Comparison of ENCODE assay signal across 22 cellular contexts in the genomic region with DNA sequence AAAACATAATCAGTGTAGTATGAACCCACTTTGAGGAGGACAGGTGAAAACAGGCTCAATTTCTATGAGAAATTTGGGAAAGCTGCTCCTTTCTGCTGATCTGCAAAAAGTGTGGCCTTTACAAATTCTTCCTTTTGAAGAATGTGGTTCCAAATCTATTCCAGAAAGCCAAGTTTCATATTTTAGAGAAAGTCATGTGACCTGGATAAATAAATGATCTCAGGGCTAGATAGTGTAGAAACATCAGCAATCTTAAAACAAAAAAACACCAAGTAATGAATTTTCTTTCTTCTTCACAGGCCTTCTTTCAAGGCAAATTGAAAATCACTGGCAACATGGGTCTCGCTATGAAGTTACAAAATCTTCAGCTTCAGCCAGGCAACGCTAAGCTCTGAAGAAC. TPM values are rescaled to one million over a fixed set of nuclear protein-coding genes. Genes with fewer than 3 reads are reported as not detected.
DNase-seq lines count a peak whose midpoint lies in the region; ATAC-seq and TF ChIP-seq lines count a peak whose summit lies in the region.
"Had no signal": no experiment of that assay in that cellular context is flagged by ENCODE, and none has a peak within 500 bp of the region (broad histone marks: within the 10 kb centered on the region; RNA-seq: fewer than 3 reads in every experiment).

No MANE protein-coding gene starts in this region.

- no peaks in the 10 kb centered on the region for H3K27me3 Mint-ChIP-seq in MCF 10A (ENCODE audit: insufficient read depth, unreplicated experiment)

- H3K4me3 ChIP-seq in breast epithelium: no peak overlapping the region
- peak overlapping the region; percentile 19 for H3K4me3 ChIP-seq in adipocyte (ENCODE audit: low read length)
- H3K4me3 ChIP-seq in lung: no peak overlapping the region
- no peak overlapping the region for H3K4me3 ChIP-seq in tibial nerve

- H3K27ac ChIP-seq in breast epithelium (peak overlapping the region; percentile 48 to 61), lung (ENCODE audit: low read depth in 1 of 2, low read length in 1 of 2) (no peak overlapping the region), tibial nerve (peak overlapping the region in 3 of 4 donors; percentile 26 to 82 (median 79))
- H3K27ac ChIP-seq: 22Rv1 had no signal

- no peaks in the 10 kb centered on the region for H3K9me3 Mint-ChIP-seq in MCF 10A (ENCODE audit: unreplicated experiment)
- H3K9me3 Mint-ChIP-seq: CD14-positive monocyte had no signal

- intact Hi-C loops in breast epithelium (cut with DNase I; ENCODE audit: low total_unique reads): no loop called here
- intact Hi-C loops in MCF 10A (cut with micrococcal nuclease): no loop called here

- 87 to 97% methylated on average over 2 of the region's 2 CpGs for WGBS in lung, 2 donors
- 53 to 73% methylated on average over 2 of the region's 2 CpGs for WGBS in tibial nerve, 2 donors

- TF ChIP-seq CTCF in breast epithelium (IDR thresholded peaks at IDR 0.05) (no peak), MCF 10A (IDR thresholded peaks at IDR 0.05; ENCODE audit: unreplicated experiment) (no peak), lung (IDR thresholded peaks at IDR 0.05; ENCODE audit: control extremely low read depth, extremely low read depth) (no peak), tibial nerve (IDR thresholded peaks at IDR 0.05) (no peak)

- H3K36me3 ChIP-seq in breast epithelium (no peaks in the 10 kb centered on the region), adipocyte (ENCODE audit: control insufficient read depth, insufficient read depth, low read length, severe bottlenecking) (peaks cover 56% of the 10 kb centered on the region), lung (ENCODE audit: control insufficient read depth in 2 of 2, insufficient read depth in 2 of 2, low read length in 2 of 2) (peaks cover 5 to 15% of the 10 kb centered on the region in 2 donors), tibial nerve (peaks cover 0 to 22% (median 0%) of the 10 kb centered on the region in 3 donors)

- POLR2A ChIA-PET in MCF 10A (lab: Yijun Ruan, JAX): no interaction called here

- ATAC-seq in lung (ENCODE audit: insufficient read depth, low FRiP score) (peak; percentile 34), GM18505 (IDR thresholded peaks at IDR 0.05; ENCODE audit: unreplicated experiment) (no peak)

- H3K36me3 Mint-ChIP-seq in MCF 10A (ENCODE audit: insufficient read depth, unreplicated experiment): peaks cover 36% of the 10 kb centered on the region

- DNase-seq in breast epithelium (ENCODE audit: low spot score in 2 of 2) (no peak), MCF 10A (ENCODE audit: unreplicated experiment) (no peak), adipocyte (ENCODE audit: low read depth) (peak; percentile 33), lung (ENCODE audit: low spot score) (no peak), tibial nerve (ENCODE audit: low spot score in 2 of 2) (no peak), NCI-H187 (lab: John Stamatoyannopoulos, UW) (no peak), Ammon's horn (ENCODE audit: low spot score) (no peak)
- DNase-seq: AML-193, DMS79, H7, KBM-7, MV-4-11, NCI-H1694 treated with DMSO at 0.1 percent for 48 hours, NCI-H2107, NCI-H2227 treated with DMSO at 0.1 percent for 48 hours, NCI-H510A treated with DMSO at 0.1 percent for 48 hours, NCI-H774, SIG-M5 had no signal

- no TSS peak for BruUV-seq in MCF 10A (replicated peaks; lab: Mats Ljungman, UMichigan)

- no peaks in the 10 kb centered on the region for H3K4me1 Mint-ChIP-seq in MCF 10A (ENCODE audit: insufficient read depth, unreplicated experiment)
- H3K4me1 Mint-ChIP-seq: CD14-positive monocyte had no signal

- CTCF ChIA-PET in MCF 10A (lab: Yijun Ruan, JAX): interaction anchor here (0.9 to 1.2 kb wide), 2 partner anchors 9 to 136 kb away, joined by 3 to 4 read pairs; no protein-coding TSS in a partner anchor

- no peak overlapping the region for H3K27ac Mint-ChIP-seq in MCF 10A (ENCODE audit: low read depth, unreplicated experiment)
- H3K27ac Mint-ChIP-seq: CD14-positive monocyte had no signal

- TF ChIP-seq POLR2A in breast epithelium (IDR thresholded peaks at IDR 0.05): no peak
- TF ChIP-seq POLR2A in tibial nerve (IDR thresholded peaks at IDR 0.05): no peak
- TF ChIP-seq POLR2A in GM18505 (IDR thresholded peaks at IDR 0.05; ENCODE audit: borderline replicate concordance, extremely low read depth, insufficient read depth, insufficient read length): no peak

- H3K4me1 ChIP-seq in breast epithelium (no peaks in the 10 kb centered on the region), adipocyte (ENCODE audit: control insufficient read depth, insufficient read depth, low read length) (peaks cover 45% of the 10 kb centered on the region), lung (ENCODE audit: control insufficient read depth in 2 of 2, insufficient read depth in 2 of 2, low read length in 2 of 2) (peaks cover 2 to 14% of the 10 kb centered on the region in 2 donors), tibial nerve (peaks cover 0 to 68% (median 24%) of the 10 kb centered on the region in 4 donors)

- H3K4me3 Mint-ChIP-seq in MCF 10A (ENCODE audit: unreplicated experiment): no peak overlapping the region
- H3K4me3 Mint-ChIP-seq: CD14-positive monocyte had no signal

- H3K27me3 ChIP-seq in breast epithelium (no peaks in the 10 kb centered on the region), adipocyte (replicated peaks; ENCODE audit: control insufficient read depth, insufficient read depth, low read length) (no peaks in the 10 kb centered on the region), lung (ENCODE audit: control insufficient read depth, insufficient read depth) (no peaks in the 10 kb centered on the region), tibial nerve (no peaks in the 10 kb centered on the region)

- no peak for TF ChIP-seq EP300 in tibial nerve (IDR thresholded peaks at IDR 0.05)

- peak overlapping the region; percentile 50 for H3K9ac ChIP-seq in adipocyte (ENCODE audit: low read length)

- H3K9me3 ChIP-seq in breast epithelium (no peaks in the 10 kb centered on the region), adipocyte (ENCODE audit: control insufficient read depth, low read length) (no peaks in the 10 kb centered on the region), lung (ENCODE audit: control insufficient read depth in 2 of 2, insufficient read depth in 1 of 2, low read length in 1 of 2) (no peaks in the 10 kb centered on the region), tibial nerve (no peaks in the 10 kb centered on the region)

RNA-seq across cellular contexts. Expression of a gene that starts 11.7 kb away (rescaled TPM):
- total RNA-seq in breast epithelium: 100 to 1,000 TPM in 1 of 3 donors, 10 to 100 TPM in 2; 55.1 to 246 (median 83.1) TPM
- total RNA-seq in MCF 10A (2022): not detected in 2 replicates
- total RNA-seq in lung: 10 to 100 TPM; 12.9 to 40.9 TPM
- 10 to 100 TPM; 16.4 to 27.0 TPM for polyA plus RNA-seq in lung
- 1,000 to 10,000 TPM in 1 of 4 donors, 100 to 1,000 TPM in 3; 209 to 1,182 (median 700) TPM for total RNA-seq in tibial nerve
- total RNA-seq: H7, OCI-LY7 had no signal
- polyA plus RNA-seq: CD14-positive monocyte had no signal

Comparison
In these comparisons a context has a peak if more than half of its experiments do, and no peak if none do; other contexts are left out.
1. RNA of a gene that starts 11.7 kb away (total RNA-seq): 209 to 1,182 TPM in tibial nerve, 55.1 to 246 TPM in breast epithelium and 12.9 to 40.9 TPM in lung; not detected in MCF 10A; every median in the first group is over 10 times any median in the second.
2. H3K27ac ChIP-seq: peak in breast epithelium (2 of 2) and tibial nerve (3 of 4); none in lung (0 of 2).